In the genomic region with DNA sequence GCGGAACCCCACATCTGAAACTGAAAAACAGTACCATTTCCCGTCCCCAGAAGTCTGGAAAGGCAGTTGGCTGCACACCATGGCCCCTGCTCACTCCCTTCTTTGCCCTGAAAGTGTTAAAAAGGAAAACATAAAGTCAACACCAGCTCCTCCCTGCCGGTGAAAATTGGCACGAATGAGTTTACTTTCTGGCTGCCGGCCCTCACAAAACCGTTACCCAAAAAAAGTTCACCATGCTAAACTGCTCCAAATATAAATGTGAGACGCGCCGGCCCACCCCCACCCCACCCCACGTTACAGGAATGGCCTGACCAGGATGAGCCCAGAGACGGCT, we compare ENCODE assay signal across 11 cellular contexts. TPM values are rescaled to one million over a fixed set of nuclear protein-coding genes. Genes with fewer than 3 reads are reported as not detected.
DNase-seq lines count a peak whose midpoint lies in the region; ATAC-seq and TF ChIP-seq lines count a peak whose summit lies in the region.
"Had no signal": no experiment of that assay in that cellular context is flagged by ENCODE, and none has a peak within 500 bp of the region (broad histone marks: within the 10 kb centered on the region; RNA-seq: fewer than 3 reads in every experiment).

No MANE protein-coding gene starts in this region.

- WGBS in mammary epithelial cell (ENCODE audit: low coverage, missing lambda C conversion rate): 34% methylated on average over 6 of the region's 11 CpGs
- WGBS in spleen, 5 donors: 21 to 36% (median 22%) methylated on average over 10 to 11 of the region's 11 CpGs

- intact Hi-C loops in mammary epithelial cell (cut with micrococcal nuclease) (loop anchor here (2.0 kb wide), 1 partner anchor 63 kb away; no protein-coding TSS in a partner anchor), spleen (cut with DNase I; ENCODE audit: low total_unique reads) (loop anchor here (10.0 kb wide), 1 partner anchor 173 kb away; no protein-coding TSS in a partner anchor)

- CTCF ChIA-PET in mammary epithelial cell (lab: Charles Lee; ENCODE audit: low non-redundant PET): no interaction called here

- H3K27ac ChIP-seq in mammary epithelial cell (ENCODE audit: insufficient read depth, low read depth, low read length) (no peak overlapping the region), layer of hippocampus (ENCODE audit: low read depth, low read length) (peak overlapping the region; percentile 85), spleen (peak overlapping the region in 6 of 8 donors; percentile 72 to 78 (median 76))

- ATAC-seq in HG03439 (IDR thresholded peaks at IDR 0.05; ENCODE audit: unreplicated experiment) (no peak), GM18861 (IDR thresholded peaks at IDR 0.05; ENCODE audit: unreplicated experiment) (no peak)

- no peak overlapping the region for H3K9ac ChIP-seq in mammary epithelial cell (ENCODE audit: insufficient read depth, low read length)

- H3K4me2 ChIP-seq in mammary epithelial cell (ENCODE audit: insufficient read depth, low read depth, low read length): no peak overlapping the region

- H3K9me3 ChIP-seq in mammary epithelial cell (replicated peaks; ENCODE audit: insufficient read depth, low read length) (peaks cover 3% of the 10 kb centered on the region), spleen (peaks cover 0 to 6% (median 0%) of the 10 kb centered on the region in 8 donors)

- TF ChIP-seq CTCF in HFF-Myc (IDR thresholded peaks at IDR 0.05; ENCODE audit: low read depth, low read length, missing control alignments): no peak
- no peak for TF ChIP-seq CTCF in mammary epithelial cell (conservative IDR thresholded peaks at IDR 0.05 in 1 of 2, IDR thresholded peaks at IDR 0.05 in 1 of 2; ENCODE audit: extremely low read depth in 1 of 2, insufficient read depth in 1 of 2, low read depth in 1 of 2, low read length in 2 of 2)
- no peak for TF ChIP-seq CTCF in spleen (IDR thresholded peaks at IDR 0.05 in 8 of 11, conservative IDR thresholded peaks at IDR 0.05 in 3 of 11)

- H3K79me2 ChIP-seq in mammary epithelial cell (ENCODE audit: insufficient read depth, low read length): no peaks in the 10 kb centered on the region

- peak overlapping the region; percentile 72 for H3K4me3 ChIP-seq in HFF-Myc (replicated peaks; ENCODE audit: low read depth, low read length)
- H3K4me3 ChIP-seq in mammary epithelial cell (replicated peaks in 1 of 3; ENCODE audit: insufficient read depth in 1 of 3, low read depth in 2 of 3, low read length in 3 of 3): no peak overlapping the region
- peak overlapping the region in 7 of 8 donors; percentile 46 to 72 (median 54) for H3K4me3 ChIP-seq in spleen

- H3K27me3 ChIP-seq in mammary epithelial cell (ENCODE audit: insufficient read depth, low read length): peaks cover 2% of the 10 kb centered on the region
- no peaks in the 10 kb centered on the region for H3K27me3 ChIP-seq in layer of hippocampus (ENCODE audit: control insufficient read depth, insufficient read depth, low read length)
- peaks cover 0 to 70% (median 14%) of the 10 kb centered on the region in 7 donors for H3K27me3 ChIP-seq in spleen (replicated peaks in 1 of 7)

- DNase-seq in HFF-Myc (ENCODE audit: extremely low read depth, low read depth): no peak
- peak; percentile 4 for DNase-seq in mammary epithelial cell
- DNase-seq in spleen: no peak
- no peak for DNase-seq in NCI-H510A treated with DMSO at 0.1 percent for 48 hours (lab: John Stamatoyannopoulos, UW)
- DNase-seq in HUDEP-2 (lab: John Stamatoyannopoulos, UW; ENCODE audit: unreplicated experiment in 76 of 76): no peak
- DNase-seq: activated naive CD4-positive, alpha-beta T cell treated with Interleukin-2 at 50 U/mL for 16 hours; naive B cell; OCI-M1 had no signal

- H3K36me3 ChIP-seq in mammary epithelial cell (ENCODE audit: insufficient read depth, low read length) (no peaks in the 10 kb centered on the region), spleen (no peaks in the 10 kb centered on the region)

- BruUV-seq in mammary epithelial cell (replicated peaks; lab: Mats Ljungman, UMichigan): no TSS peak

- dilution Hi-C loops in mammary epithelial cell (cut with HindIII; ENCODE audit: low sequenced_read_pairs): no loop called here

- in situ Hi-C loops in mammary epithelial cell (cut with MboI; ENCODE audit: low sequenced_read_pairs in 2 of 2): no loop called here

- TF ChIP-seq POLR2A in spleen (IDR thresholded peaks at IDR 0.05): no peak

- no peak overlapping the region for H2AFZ ChIP-seq in mammary epithelial cell (ENCODE audit: low read depth, low read length)

- H3K4me1 ChIP-seq in mammary epithelial cell (ENCODE audit: insufficient read depth, low read length) (no peaks in the 10 kb centered on the region), spleen (peaks cover 0 to 27% (median 10%) of the 10 kb centered on the region in 6 donors)

- H4K20me1 ChIP-seq in mammary epithelial cell (ENCODE audit: insufficient read depth, low read length): no peaks in the 10 kb centered on the region

RNA-seq across cellular contexts. Expression of gene DIP2C, which starts 1.2 kb away (rescaled TPM):
- total RNA-seq in mammary epithelial cell (1 to 10 TPM; 7.1 to 7.3 TPM), spleen (10 to 100 TPM in 4 of 7 donors, 1 to 10 TPM in 3; 6.9 to 13.1 (median 10.3) TPM)
- polyA plus RNA-seq in mammary epithelial cell (0.10 TPM), spleen (1 to 10 TPM; 2.2 to 3.4 (median 3.2) TPM)
- polyA minus RNA-seq in mammary epithelial cell: not detected

Comparison
In these comparisons a context has a peak if more than half of its experiments do, and no peak if none do; other contexts are left out.
1. H3K4me3 ChIP-seq: peak in HFF-Myc (single experiment) and spleen (7 of 8); none in mammary epithelial cell (0 of 3).